Comparison of ENCODE assay signal across 12 cellular contexts in genomic region chr11:78742430-78742829, GRCh38.
DNase-seq lines count a peak whose midpoint lies in the region; ATAC-seq, FAIRE-seq and TF ChIP-seq lines count a peak whose summit lies in the region.
"Had no signal": no experiment of that assay in that cellular context is flagged by ENCODE, and none has a peak within 500 bp of the region (broad histone marks: within the 10 kb centered on the region; RNA-seq: fewer than 3 reads in every experiment).

No MANE protein-coding gene starts in this region.

- no peaks in the 10 kb centered on the region for H3K27me3 ChIP-seq in astrocyte (ENCODE audit: insufficient read depth, low read length)
- H3K27me3 ChIP-seq: BLaER1 had no signal

- TF ChIP-seq CTCF in Calu3 (IDR thresholded peaks at IDR 0.05; ENCODE audit: unreplicated experiment) (no peak), astrocyte (IDR thresholded peaks at IDR 0.05; ENCODE audit: insufficient read depth, low read depth, low read length) (no peak)

- intact Hi-C loops in Calu3 (cut with micrococcal nuclease; ENCODE audit: unreplicated experiment): no loop called here

- no peak overlapping the region for H3K4me3 ChIP-seq in astrocyte (ENCODE audit: insufficient read depth, low read depth, low read length)
- H3K4me3 ChIP-seq: BLaER1 had no signal

- no peak for FAIRE-seq in astrocyte (lab: Jason Lieb, UNC)

- H3K4me3 Mint-ChIP-seq in Calu3 (ENCODE audit: low read depth, unreplicated experiment): no peak overlapping the region
- no peak overlapping the region for H3K4me3 Mint-ChIP-seq in astrocyte (ENCODE audit: unreplicated experiment)
- H3K4me3 Mint-ChIP-seq: nephron had no signal

- H3K4me1 ChIP-seq in astrocyte (ENCODE audit: insufficient read depth, low read length): no peaks in the 10 kb centered on the region
- H3K4me1 ChIP-seq: BLaER1 had no signal

- CTCF ChIA-PET in Calu3 (lab: Charles Lee): no interaction called here

- no peaks in the 10 kb centered on the region for H3K9me3 ChIP-seq in astrocyte (ENCODE audit: insufficient read depth, low read depth, low read length)
- H3K9me3 ChIP-seq: BLaER1 had no signal

- no peaks in the 10 kb centered on the region for H3K36me3 ChIP-seq in astrocyte (ENCODE audit: insufficient read depth, low read length)

- DNase-seq in Calu3 (peak; percentile 14), NCI-H2029 (lab: John Stamatoyannopoulos, UW) (peak; percentile 98), astrocyte (ENCODE audit: low read depth) (peak; percentile 16), left lobe of liver (ENCODE audit: low spot score) (peak; percentile 85), NCI-H146 treated with DMSO at 0.1 percent for 48 hours (lab: John Stamatoyannopoulos, UW; ENCODE audit: unreplicated experiment) (no peak)
- no peak for DNase-seq in effector CD8-positive, alpha-beta T cell (lab: John Stamatoyannopoulos, UW)
- DNase-seq in activated CD4-positive, alpha-beta T cell treated with anti-CD3 and anti-CD28 coated beads, Interleukin-2, amount 50 U/mL, for 4 hours: no peak
- DNase-seq: glutamatergic neuron, H7 had no signal

- H3K9me3 Mint-ChIP-seq in Calu3 (ENCODE audit: low read depth, unreplicated experiment) (no peaks in the 10 kb centered on the region), astrocyte (ENCODE audit: unreplicated experiment) (peaks cover 6% of the 10 kb centered on the region)
- H3K9me3 Mint-ChIP-seq: nephron had no signal

- no peaks in the 10 kb centered on the region for H4K20me1 ChIP-seq in astrocyte (ENCODE audit: insufficient read depth, low read length)
- H4K20me1 ChIP-seq: BLaER1 had no signal

- H3K79me2 ChIP-seq in astrocyte (ENCODE audit: insufficient read depth, low read length): no peaks in the 10 kb centered on the region

- no peak overlapping the region for H3K27ac ChIP-seq in astrocyte (ENCODE audit: low read depth, low read length)
- H3K27ac ChIP-seq: BLaER1 had no signal

- ATAC-seq in left lobe of liver (peak; percentile 96), HG02973 (IDR thresholded peaks at IDR 0.05; ENCODE audit: unreplicated experiment) (no peak)

- H3K27me3 Mint-ChIP-seq in Calu3 (ENCODE audit: unreplicated experiment) (peaks cover 85% of the 10 kb centered on the region), astrocyte (ENCODE audit: low read depth, unreplicated experiment) (peaks cover 17% of the 10 kb centered on the region)

- no peak overlapping the region for H3K9ac ChIP-seq in astrocyte (ENCODE audit: low read length)
- H3K9ac ChIP-seq: BLaER1 had no signal

- no peaks in the 10 kb centered on the region for H3K36me3 Mint-ChIP-seq in Calu3 (ENCODE audit: insufficient read depth, unreplicated experiment)
- no peaks in the 10 kb centered on the region for H3K36me3 Mint-ChIP-seq in astrocyte (ENCODE audit: low read depth, unreplicated experiment)

- H3K4me1 Mint-ChIP-seq in Calu3 (ENCODE audit: low read depth, unreplicated experiment) (no peaks in the 10 kb centered on the region), astrocyte (ENCODE audit: low read depth, unreplicated experiment) (no peaks in the 10 kb centered on the region)

- H2AFZ ChIP-seq in astrocyte (ENCODE audit: low read depth, low read length): no peak overlapping the region

- no peak overlapping the region for H3K4me2 ChIP-seq in astrocyte (ENCODE audit: low read length)
- H3K4me2 ChIP-seq: BLaER1 had no signal

- H3K27ac Mint-ChIP-seq in Calu3 (ENCODE audit: unreplicated experiment) (no peak overlapping the region), astrocyte (ENCODE audit: unreplicated experiment) (no peak overlapping the region)
- H3K27ac Mint-ChIP-seq: nephron had no signal

- no TSS peak for BruUV-seq in Calu3 (replicated peaks; lab: Mats Ljungman, UMichigan)

Comparison
In these comparisons a context has a peak if more than half of its experiments do, and no peak if none do; other contexts are left out.
1. DNase-seq: peak in Calu3 (single experiment), NCI-H2029 (single experiment), astrocyte (single experiment) and left lobe of liver (single experiment); none in NCI-H146 treated with DMSO at 0.1 percent for 48 hours (single experiment), effector CD8-positive, alpha-beta T cell (single experiment) and activated CD4-positive, alpha-beta T cell treated with anti-CD3 and anti-CD28 coated beads, Interleukin-2, amount 50 U/mL, for 4 hours (0 of 2).